ENCODE assay signal across 28 cellular contexts in genomic region chr1:24215226-24215814, GRCh38.
"Had no signal": no experiment of that assay in that cellular context is flagged by ENCODE, and none has a peak within 500 bp of the region (broad histone marks: within the 10 kb centered on the region; RNA-seq: fewer than 3 reads in every experiment).

No MANE protein-coding gene starts in this region.

- H3K36me3 ChIP-seq: breast epithelium, ovary, right lobe of liver, thoracic aorta, uterus had no signal

- H3K9me3 ChIP-seq: breast epithelium, ovary, right lobe of liver, thoracic aorta, uterus had no signal

- H3K4me1 ChIP-seq: breast epithelium, right lobe of liver, uterus had no signal

- DNase-seq: activated CD4-positive, alpha-beta memory T cell treated with anti-CD3 and anti-CD28 coated beads for 36 hours; activated CD4-positive, alpha-beta T cell treated with anti-CD3 and anti-CD28 coated beads for 48 hours; activated CD8-positive, alpha-beta memory T cell treated with anti-CD3 and anti-CD28 coated beads, Interleukin-2, amount 50 U/mL, for 4 hours; activated gamma-delta T cell; activated naive CD4-positive, alpha-beta T cell treated with anti-CD3 and anti-CD28 coated beads, Interleukin-2, amount 10 ng/mL, durations not matched to agents 7 days and 5 days; activated T-cell treated with anti-CD3 and anti-CD28 coated beads, Interleukin-2, amount 50 U/mL, for 1 hour; endodermal cell; foreskin fibroblast; head of caudate nucleus; hypothalamus; immature natural killer cell; mesendoderm; ovary; right lobe of liver; stimulated activated CD4-positive, alpha-beta T cell treated with anti-CD3 and anti-CD28 coated beads, Interleukin-12 subunit alpha, Interleukin-12 subunit beta, amount 100 ng/mL, for 4 hours; stimulated activated CD4-positive, alpha-beta T cell treated with anti-CD3 and anti-CD28 coated beads, Interleukin-4, amount 100 ng/mL, for 1 hour; trophoblast cell; uterus had no signal

- H3K36me3 Mint-ChIP-seq: activated CD4-positive, alpha-beta memory T cell treated with anti-CD3 and anti-CD28 coated beads for 36 hours; immature natural killer cell; natural killer cell treated with Interleukin-12 subunit alpha and Interleukin-12 subunit beta and Interleukin-15 and Interleukin-18, amount 100 ng/mL, for 72 hours had no signal

- H3K27me3 ChIP-seq: breast epithelium, ovary, right lobe of liver, uterus had no signal

- H3K4me3 ChIP-seq: breast epithelium, lung, ovary, right lobe of liver, skin epidermis, thoracic aorta, uterus had no signal

- ATAC-seq: activated CD4-positive, CD25-positive, alpha-beta regulatory T cell treated with anti-CD3 and anti-CD28 coated beads, Interleukin-2, amount 50 U/mL, for 24 hours; natural killer cell treated with Interleukin-12 subunit alpha and Interleukin-12 subunit beta and Interleukin-15 and Interleukin-18, amount 100 ng/mL, for 72 hours had no signal

- H3K9me3 Mint-ChIP-seq: stimulated activated naive CD8-positive, alpha-beta T cell treated with anti-CD3 and anti-CD28 coated beads, Interleukin-15, Interleukin-2, amounts not matched to agents 100 ng/mL and 50 ng/mL, for 24 hours had no signal

- H3K27ac ChIP-seq: breast epithelium, ovary, right lobe of liver, thoracic aorta had no signal

- H3K27ac Mint-ChIP-seq: activated CD4-positive, alpha-beta memory T cell treated with anti-CD3 and anti-CD28 coated beads for 36 hours; activated naive CD4-positive, alpha-beta T cell treated with anti-CD3 and anti-CD28 coated beads, Interleukin-2, amount 10 ng/mL, durations not matched to agents 7 days and 5 days; dendritic cell treated with granulocyte-macrophage colony-stimulating factor and Interleukin-4, amounts not matched to agents 40 ng/mL and 50 ng/mL, for 4 days; endodermal cell; immature natural killer cell; natural killer cell treated with Interleukin-12 subunit alpha and Interleukin-12 subunit beta and Interleukin-15 and Interleukin-18, amount 100 ng/mL, for 72 hours; progenitor cell of endocrine pancreas; stimulated activated naive CD8-positive, alpha-beta T cell treated with anti-CD3 and anti-CD28 coated beads, Interleukin-15, Interleukin-2, amounts not matched to agents 100 ng/mL and 50 ng/mL, for 24 hours had no signal

- H3K4me1 Mint-ChIP-seq: activated naive CD4-positive, alpha-beta T cell treated with anti-CD3 and anti-CD28 coated beads, Interleukin-2, amount 10 ng/mL, durations not matched to agents 7 days and 5 days; central memory CD8-positive, alpha-beta T cell; immature natural killer cell had no signal

- H3K4me3 Mint-ChIP-seq: activated CD4-positive, alpha-beta memory T cell treated with anti-CD3 and anti-CD28 coated beads for 36 hours; activated naive CD4-positive, alpha-beta T cell treated with anti-CD3 and anti-CD28 coated beads, Interleukin-2, amount 10 ng/mL, durations not matched to agents 7 days and 5 days; central memory CD8-positive, alpha-beta T cell; dendritic cell treated with granulocyte-macrophage colony-stimulating factor and Interleukin-4, amounts not matched to agents 40 ng/mL and 50 ng/mL, for 4 days; endodermal cell; immature natural killer cell; natural killer cell treated with Interleukin-12 subunit alpha and Interleukin-12 subunit beta and Interleukin-15 and Interleukin-18, amount 100 ng/mL, for 72 hours; stimulated activated naive CD8-positive, alpha-beta T cell treated with anti-CD3 and anti-CD28 coated beads, Interleukin-15, Interleukin-2, amounts not matched to agents 100 ng/mL and 50 ng/mL, for 24 hours had no signal
